Comparison of ENCODE assay signal across 36 cellular contexts in the genomic region with DNA sequence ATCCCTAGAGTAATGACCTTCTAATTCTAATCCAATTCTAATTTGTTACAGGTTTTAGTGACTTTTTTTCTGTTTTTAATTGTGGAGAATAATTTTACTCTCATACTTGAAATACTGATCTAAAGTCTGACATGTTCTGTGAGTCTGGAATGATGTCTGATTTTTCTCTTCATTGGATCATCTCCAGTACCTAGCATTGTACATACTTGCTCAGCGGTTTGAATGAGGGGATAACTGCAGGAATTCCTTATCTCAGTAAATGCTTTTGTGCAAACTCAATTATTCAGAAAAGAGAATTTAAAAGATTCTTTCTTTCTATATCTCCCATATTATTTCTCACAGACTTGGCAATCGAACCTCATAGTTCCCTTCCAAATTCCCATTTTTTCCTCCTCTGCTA.
"Had no signal": no experiment of that assay in that cellular context is flagged by ENCODE, and none has a peak within 500 bp of the region (broad histone marks: within the 10 kb centered on the region; RNA-seq: fewer than 3 reads in every experiment).

No MANE protein-coding gene starts in this region.

- FAIRE-seq: colon, TTC549 had no signal

- H3K36me3 Mint-ChIP-seq: activated CD4-positive, alpha-beta memory T cell treated with anti-CD3 and anti-CD28 coated beads for 36 hours; activated CD8-positive, alpha-beta memory T cell treated with anti-CD3 and anti-CD28 coated beads, Interleukin-2, amount 10 ng/mL, durations not matched to agents 7 days and 5 days; activated naive CD4-positive, alpha-beta T cell treated with anti-CD3 and anti-CD28 coated beads, Interleukin-2, amount 50 U/mL, for 72 hours; activated naive CD8-positive, alpha-beta T cell treated with anti-CD3 and anti-CD28 coated beads for 36 hours had no signal

- H3K27ac Mint-ChIP-seq: activated B cell treated with CpG ODN at 0.5 μM for 24 hours; activated CD4-positive, alpha-beta memory T cell treated with anti-CD3 and anti-CD28 coated beads for 36 hours; activated CD4-positive, alpha-beta T cell treated with anti-CD3 and anti-CD28 coated beads, Interleukin-2, amount 10 ng/mL, durations not matched to agents 24 days and 14 days; activated CD8-positive, alpha-beta memory T cell treated with anti-CD3 and anti-CD28 coated beads, Interleukin-2, amount 10 ng/mL, durations not matched to agents 7 days and 5 days; activated CD8-positive, alpha-beta T cell treated with anti-CD3 and anti-CD28 coated beads, Interleukin-2, amount 10 ng/mL, durations not matched to agents 7 days and 5 days; activated naive CD4-positive, alpha-beta T cell treated with anti-CD3 and anti-CD28 coated beads for 36 hours; activated naive CD4-positive, alpha-beta T cell treated with anti-CD3 and anti-CD28 coated beads, Interleukin-2, amount 50 U/mL, for 72 hours; activated naive CD8-positive, alpha-beta T cell treated with anti-CD3 and anti-CD28 coated beads for 36 hours; activated T-cell treated with anti-CD3 and anti-CD28 coated beads, Interleukin-2, amount 50 U/mL, for 24 hours; activated T-helper 2 cell treated with anti-CD3 and anti-CD28 coated beads, Interferon-gamma antibody, Interleukin-2, Interleukin-4, amounts not matched to agents 10 μg/mL and 5 μg/mL and 100 μg/mL, durations not matched to agents 14 hours and 24 hours and 36 hours; T-helper 1 cell treated with Interleukin-12 subunit alpha and Interleukin-12 subunit beta and Interleukin-4 antibody, amounts not matched to agents 30 μg/mL and 1 μg/mL, for 36 hours; T-helper 2 cell treated with Interferon-gamma antibody and Interleukin-4, amounts not matched to agents 5 μg/mL and 100 μg/mL, for 36 hours had no signal

- H3K4me1 Mint-ChIP-seq: activated B cell treated with CpG ODN at 0.5 μM for 24 hours; activated CD4-positive, alpha-beta T cell treated with anti-CD3 and anti-CD28 coated beads, Interleukin-2, amount 10 ng/mL, durations not matched to agents 24 days and 14 days; activated CD8-positive, alpha-beta memory T cell treated with anti-CD3 and anti-CD28 coated beads, Interleukin-2, amount 10 ng/mL, durations not matched to agents 7 days and 5 days; activated naive CD8-positive, alpha-beta T cell treated with anti-CD3 and anti-CD28 coated beads for 36 hours had no signal

- H3K4me1 ChIP-seq: adrenal gland, body of pancreas, breast epithelium had no signal

- H3K27ac ChIP-seq: adrenal gland, body of pancreas, brain microvascular endothelial cell, breast epithelium, VCaP had no signal

- H3K9me3 Mint-ChIP-seq: activated B cell treated with CpG ODN at 0.5 μM for 24 hours; activated CD4-positive, alpha-beta memory T cell treated with anti-CD3 and anti-CD28 coated beads for 36 hours; activated CD4-positive, alpha-beta T cell treated with anti-CD3 and anti-CD28 coated beads, Interleukin-2, amount 10 ng/mL, durations not matched to agents 24 days and 14 days; activated naive CD4-positive, alpha-beta T cell treated with anti-CD3 and anti-CD28 coated beads for 36 hours; activated naive CD4-positive, alpha-beta T cell treated with anti-CD3 and anti-CD28 coated beads, Interleukin-2, amount 50 U/mL, for 72 hours; activated naive CD8-positive, alpha-beta T cell treated with anti-CD3 and anti-CD28 coated beads for 36 hours; activated T-cell treated with anti-CD3 and anti-CD28 coated beads, Interleukin-2, amount 50 U/mL, for 24 hours; activated T-helper 2 cell treated with anti-CD3 and anti-CD28 coated beads, Interferon-gamma antibody, Interleukin-2, Interleukin-4, amounts not matched to agents 10 μg/mL and 5 μg/mL and 100 μg/mL, durations not matched to agents 14 hours and 24 hours and 36 hours; T-helper 1 cell treated with Interleukin-12 subunit alpha and Interleukin-12 subunit beta and Interleukin-4 antibody, amounts not matched to agents 30 μg/mL and 1 μg/mL, for 36 hours; T-helper 2 cell treated with Interferon-gamma antibody and Interleukin-4, amounts not matched to agents 5 μg/mL and 100 μg/mL, for 36 hours had no signal

- H3K36me3 ChIP-seq: adrenal gland, brain microvascular endothelial cell, breast epithelium had no signal

- H3K27me3 Mint-ChIP-seq: activated B cell treated with CpG ODN at 0.5 μM for 24 hours; activated naive CD8-positive, alpha-beta T cell treated with anti-CD3 and anti-CD28 coated beads for 36 hours had no signal

- H3K4me3 Mint-ChIP-seq: activated B cell treated with CpG ODN at 0.5 μM for 24 hours; activated CD4-positive, alpha-beta memory T cell treated with anti-CD3 and anti-CD28 coated beads for 36 hours; activated CD4-positive, alpha-beta T cell treated with anti-CD3 and anti-CD28 coated beads, Interleukin-2, amount 10 ng/mL, durations not matched to agents 24 days and 14 days; activated CD8-positive, alpha-beta memory T cell treated with anti-CD3 and anti-CD28 coated beads, Interleukin-2, amount 10 ng/mL, durations not matched to agents 7 days and 5 days; activated CD8-positive, alpha-beta T cell treated with anti-CD3 and anti-CD28 coated beads, Interleukin-2, amount 10 ng/mL, durations not matched to agents 7 days and 5 days; activated naive CD4-positive, alpha-beta T cell treated with anti-CD3 and anti-CD28 coated beads for 36 hours; activated naive CD8-positive, alpha-beta T cell treated with anti-CD3 and anti-CD28 coated beads for 36 hours; activated T-cell treated with anti-CD3 and anti-CD28 coated beads, Interleukin-2, amount 50 U/mL, for 24 hours; T-helper 1 cell treated with Interleukin-12 subunit alpha and Interleukin-12 subunit beta and Interleukin-4 antibody, amounts not matched to agents 30 μg/mL and 1 μg/mL, for 36 hours; T-helper 2 cell treated with Interferon-gamma antibody and Interleukin-4, amounts not matched to agents 5 μg/mL and 100 μg/mL, for 36 hours had no signal

- ATAC-seq: activated CD8-positive, alpha-beta memory T cell treated with anti-CD3 and anti-CD28 coated beads, Interleukin-2, amount 10 ng/mL, durations not matched to agents 7 days and 5 days; activated CD8-positive, alpha-beta T cell treated with anti-CD3 and anti-CD28 coated beads, Interleukin-2, amount 10 ng/mL, durations not matched to agents 7 days and 5 days; activated naive CD4-positive, alpha-beta T cell treated with anti-CD3 and anti-CD28 coated beads, Interleukin-2, amount 50 U/mL, for 72 hours; body of pancreas had no signal

- H3K4me3 ChIP-seq: adrenal gland, body of pancreas, breast epithelium had no signal

- DNase-seq: activated B cell treated with CpG ODN at 0.5 μM for 24 hours; activated CD4-positive, alpha-beta memory T cell treated with anti-CD3 and anti-CD28 coated beads for 36 hours; activated CD4-positive, alpha-beta T cell treated with anti-CD3 and anti-CD28 coated beads for 4 hours; activated CD4-positive, alpha-beta T cell treated with anti-CD3 and anti-CD28 coated beads, Interleukin-2, amount 10 ng/mL, durations not matched to agents 24 days and 14 days; activated CD4-positive, alpha-beta T cell treated with anti-CD3 and anti-CD28 coated beads, Interleukin-2, amount 50 U/mL, for 1 hour; activated CD4-positive, alpha-beta T cell treated with anti-CD3 and anti-CD28 coated beads, Interleukin-2, amount 50 U/mL, for 4 hours; activated CD4-positive, CD25-positive, alpha-beta regulatory T cell treated with anti-CD3 and anti-CD28 coated beads, Interleukin-2, amount 50 U/mL, for 72 hours; activated CD8-positive, alpha-beta memory T cell treated with anti-CD3 and anti-CD28 coated beads for 24 hours; activated CD8-positive, alpha-beta memory T cell treated with anti-CD3 and anti-CD28 coated beads, Interleukin-2, amount 10 ng/mL, durations not matched to agents 7 days and 5 days; activated CD8-positive, alpha-beta memory T cell treated with anti-CD3 and anti-CD28 coated beads, Interleukin-2, amount 50 U/mL, for 48 hours; activated CD8-positive, alpha-beta T cell treated with anti-CD3 and anti-CD28 coated beads, Interleukin-2, amount 10 ng/mL, durations not matched to agents 7 days and 5 days; activated effector memory CD4-positive, alpha-beta T cell treated with Interleukin-2 at 50 U/mL for 16 hours; activated gamma-delta T cell treated with Interleukin-2 at 50 U/mL for 16 hours; activated naive CD4-positive, alpha-beta T cell; activated naive CD4-positive, alpha-beta T cell treated with anti-CD3 and anti-CD28 coated beads for 36 hours; activated naive CD4-positive, alpha-beta T cell treated with anti-CD3 and anti-CD28 coated beads, Interleukin-2, amount 50 U/mL, for 16 hours; activated naive CD8-positive, alpha-beta T cell treated with anti-CD3 and anti-CD28 coated beads for 36 hours; activated T-cell treated with anti-CD3 and anti-CD28 coated beads, Interleukin-2, amount 50 U/mL, for 24 hours; activated T-cell treated with anti-CD3 and anti-CD28 coated beads, Interleukin-2, amount 50 U/mL, for 48 hours; adrenal gland; amniotic stem cell; aorta; body of pancreas; brain microvascular endothelial cell; central memory CD4-positive, alpha-beta T cell; T-helper 1 cell; T-helper 2 cell; T-helper 9 cell had no signal

- H3K9me3 ChIP-seq: adrenal gland, body of pancreas, breast epithelium had no signal

- H3K27me3 ChIP-seq: adrenal gland, body of pancreas, brain microvascular endothelial cell, breast epithelium had no signal
